In the genomic region with DNA sequence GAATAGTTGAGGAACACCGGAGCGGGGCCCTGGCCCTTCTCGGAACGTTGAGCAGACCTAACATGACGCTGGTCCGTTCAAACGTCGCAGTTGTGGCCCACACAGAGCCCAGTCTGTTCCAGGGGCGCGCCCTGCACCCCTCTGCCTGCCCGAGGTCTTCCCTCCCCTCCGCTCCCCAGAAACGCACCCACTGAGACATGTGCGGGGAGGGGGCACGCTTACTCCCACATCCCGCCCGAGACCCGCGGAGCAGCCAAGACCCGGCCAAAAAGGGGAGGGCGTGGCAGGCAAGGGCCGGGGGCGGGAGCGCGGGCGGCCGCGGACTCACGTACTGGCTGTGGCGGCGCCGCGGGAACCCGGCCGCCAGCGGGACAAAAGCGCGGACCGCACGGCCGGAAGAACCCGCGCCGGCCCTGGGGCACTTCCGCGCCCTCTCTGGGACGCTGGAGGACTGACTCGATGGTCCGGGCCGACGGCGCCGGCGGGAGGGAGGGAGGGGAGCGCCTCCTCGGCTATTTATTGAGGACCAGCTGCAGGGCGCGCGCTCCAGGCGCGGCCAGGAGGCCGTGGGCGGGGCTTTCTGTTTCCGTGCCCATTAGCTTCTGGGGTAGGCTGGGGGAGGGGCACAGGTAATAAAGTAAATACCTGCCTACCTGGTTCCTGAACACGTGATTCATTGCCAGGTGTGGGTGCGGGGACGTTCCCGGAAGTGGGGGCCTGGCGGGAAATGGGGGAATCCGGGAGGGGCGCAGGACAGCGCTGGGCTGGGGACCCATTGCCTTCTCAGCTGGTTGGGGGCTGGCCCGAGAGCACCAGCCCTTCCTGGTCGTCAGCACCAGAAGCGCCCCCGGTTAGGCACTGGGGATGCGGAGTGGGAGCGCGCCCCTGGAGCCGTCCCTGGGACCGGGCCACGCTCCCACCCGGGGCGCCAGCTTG, we compare ENCODE assay signal across 1 cellular context.
A peak's percentile ranks its signal among the peaks of the same experiment; 100 is the strongest.
TF ChIP-seq lines count a peak whose summit lies in the region.

A gene (minus strand): TSS at position 390 of the 936 bp plus-strand sequence. CDS start 57 bp downstream, at position 333.

TF ChIP-seq in K562, 482 proteins besides CTCF, POLR2A, EP300 and RAD21 (continued from another document and continues in another):
- TF ChIP-seq, protein P1, sequence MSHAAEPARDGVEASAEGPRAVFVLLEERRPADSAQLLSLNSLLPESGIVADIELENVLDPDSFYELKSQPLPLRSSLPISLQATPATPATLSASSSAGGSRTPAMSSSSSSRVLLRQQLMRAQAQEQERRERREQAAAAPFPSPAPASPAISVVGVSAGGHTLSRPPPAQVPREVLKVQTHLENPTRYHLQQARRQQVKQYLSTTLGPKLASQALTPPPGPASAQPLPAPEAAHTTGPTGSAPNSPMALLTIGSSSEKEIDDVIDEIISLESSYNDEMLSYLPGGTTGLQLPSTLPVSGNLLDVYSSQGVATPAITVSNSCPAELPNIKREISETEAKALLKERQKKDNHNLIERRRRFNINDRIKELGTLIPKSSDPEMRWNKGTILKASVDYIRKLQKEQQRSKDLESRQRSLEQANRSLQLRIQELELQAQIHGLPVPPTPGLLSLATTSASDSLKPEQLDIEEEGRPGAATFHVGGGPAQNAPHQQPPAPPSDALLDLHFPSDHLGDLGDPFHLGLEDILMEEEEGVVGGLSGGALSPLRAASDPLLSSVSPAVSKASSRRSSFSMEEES (CRISPR knock-in tag; IDR thresholded peaks at IDR 0.05), result peak; percentile 71
- TF ChIP-seq, protein P2, sequence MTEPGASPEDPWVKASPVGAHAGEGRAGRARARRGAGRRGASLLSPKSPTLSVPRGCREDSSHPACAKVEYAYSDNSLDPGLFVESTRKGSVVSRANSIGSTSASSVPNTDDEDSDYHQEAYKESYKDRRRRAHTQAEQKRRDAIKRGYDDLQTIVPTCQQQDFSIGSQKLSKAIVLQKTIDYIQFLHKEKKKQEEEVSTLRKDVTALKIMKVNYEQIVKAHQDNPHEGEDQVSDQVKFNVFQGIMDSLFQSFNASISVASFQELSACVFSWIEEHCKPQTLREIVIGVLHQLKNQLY (CRISPR knock-in tag; conservative IDR thresholded peaks at IDR 0.05), result no peak
- TF ChIP-seq, protein P3, sequence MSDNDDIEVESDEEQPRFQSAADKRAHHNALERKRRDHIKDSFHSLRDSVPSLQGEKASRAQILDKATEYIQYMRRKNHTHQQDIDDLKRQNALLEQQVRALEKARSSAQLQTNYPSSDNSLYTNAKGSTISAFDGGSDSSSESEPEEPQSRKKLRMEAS (CRISPR knock-in tag; IDR thresholded peaks at IDR 0.05), result peak; percentile 42; the same call in 1 of the 2 replicates
- no peak for TF ChIP-seq DNMT1 (IDR thresholded peaks at IDR 0.05)
- TF ChIP-seq ZNF324 (CRISPR knock-in tag; IDR thresholded peaks at IDR 0.05), result no peak
- TF ChIP-seq, protein P4, sequence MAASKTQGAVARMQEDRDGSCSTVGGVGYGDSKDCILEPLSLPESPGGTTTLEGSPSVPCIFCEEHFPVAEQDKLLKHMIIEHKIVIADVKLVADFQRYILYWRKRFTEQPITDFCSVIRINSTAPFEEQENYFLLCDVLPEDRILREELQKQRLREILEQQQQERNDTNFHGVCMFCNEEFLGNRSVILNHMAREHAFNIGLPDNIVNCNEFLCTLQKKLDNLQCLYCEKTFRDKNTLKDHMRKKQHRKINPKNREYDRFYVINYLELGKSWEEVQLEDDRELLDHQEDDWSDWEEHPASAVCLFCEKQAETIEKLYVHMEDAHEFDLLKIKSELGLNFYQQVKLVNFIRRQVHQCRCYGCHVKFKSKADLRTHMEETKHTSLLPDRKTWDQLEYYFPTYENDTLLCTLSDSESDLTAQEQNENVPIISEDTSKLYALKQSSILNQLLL (CRISPR knock-in tag; IDR thresholded peaks at IDR 0.05; ENCODE audit: borderline replicate concordance), result no peak
- TF ChIP-seq, protein P5, sequence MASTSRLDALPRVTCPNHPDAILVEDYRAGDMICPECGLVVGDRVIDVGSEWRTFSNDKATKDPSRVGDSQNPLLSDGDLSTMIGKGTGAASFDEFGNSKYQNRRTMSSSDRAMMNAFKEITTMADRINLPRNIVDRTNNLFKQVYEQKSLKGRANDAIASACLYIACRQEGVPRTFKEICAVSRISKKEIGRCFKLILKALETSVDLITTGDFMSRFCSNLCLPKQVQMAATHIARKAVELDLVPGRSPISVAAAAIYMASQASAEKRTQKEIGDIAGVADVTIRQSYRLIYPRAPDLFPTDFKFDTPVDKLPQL (IDR thresholded peaks at IDR 0.05; ENCODE audit: extremely low read depth, insufficient read length), result no peak
- TF ChIP-seq ZNF699 (CRISPR knock-in tag; IDR thresholded peaks at IDR 0.05; ENCODE audit: insufficient replicate concordance), result no peak
- no peak for TF ChIP-seq SMC3 (conservative IDR thresholded peaks at IDR 0.05; ENCODE audit: insufficient read depth, low read depth, low read length)
- TF ChIP-seq ZNF197 (CRISPR knock-in tag; IDR thresholded peaks at IDR 0.05; ENCODE audit: low read depth), result 0 out of 2 replicates have a peak, but pooled peaks have one; percentile 55
- TF ChIP-seq XRCC5 (IDR thresholded peaks at IDR 0.05; ENCODE audit: low read depth, low read length), result peak; percentile 17; the same call in 1 of the 2 replicates
- TF ChIP-seq, protein P6, sequence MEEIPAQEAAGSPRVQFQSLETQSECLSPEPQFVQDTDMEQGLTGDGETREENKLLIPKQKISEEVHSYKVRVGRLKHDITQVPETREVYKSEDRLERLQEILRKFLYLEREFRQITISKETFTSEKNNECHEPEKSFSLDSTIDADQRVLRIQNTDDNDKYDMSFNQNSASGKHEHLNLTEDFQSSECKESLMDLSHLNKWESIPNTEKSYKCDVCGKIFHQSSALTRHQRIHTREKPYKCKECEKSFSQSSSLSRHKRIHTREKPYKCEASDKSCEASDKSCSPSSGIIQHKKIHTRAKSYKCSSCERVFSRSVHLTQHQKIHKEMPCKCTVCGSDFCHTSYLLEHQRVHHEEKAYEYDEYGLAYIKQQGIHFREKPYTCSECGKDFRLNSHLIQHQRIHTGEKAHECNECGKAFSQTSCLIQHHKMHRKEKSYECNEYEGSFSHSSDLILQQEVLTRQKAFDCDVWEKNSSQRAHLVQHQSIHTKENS (CRISPR knock-in tag; IDR thresholded peaks at IDR 0.05), result no peak
- TF ChIP-seq POLR2AphosphoS2 (IDR thresholded peaks at IDR 0.05; ENCODE audit: low read length), result no peak
- no peak for TF ChIP-seq CBX5 (IDR thresholded peaks at IDR 0.05; ENCODE audit: borderline replicate concordance, low read depth)
- peak; percentile 76; the same call in 1 of the 2 replicates for TF ChIP-seq ELF2 (CRISPR knock-in tag; IDR thresholded peaks at IDR 0.05)
- 0 out of 2 replicates have a peak, but pooled peaks have one; percentile 3 for TF ChIP-seq BHLHE40 (IDR thresholded peaks at IDR 0.05; ENCODE audit: low read length)
- TF ChIP-seq FOXK1 (CRISPR knock-in tag; IDR thresholded peaks at IDR 0.05; ENCODE audit: borderline replicate concordance), result no peak
- TF ChIP-seq, protein P7, sequence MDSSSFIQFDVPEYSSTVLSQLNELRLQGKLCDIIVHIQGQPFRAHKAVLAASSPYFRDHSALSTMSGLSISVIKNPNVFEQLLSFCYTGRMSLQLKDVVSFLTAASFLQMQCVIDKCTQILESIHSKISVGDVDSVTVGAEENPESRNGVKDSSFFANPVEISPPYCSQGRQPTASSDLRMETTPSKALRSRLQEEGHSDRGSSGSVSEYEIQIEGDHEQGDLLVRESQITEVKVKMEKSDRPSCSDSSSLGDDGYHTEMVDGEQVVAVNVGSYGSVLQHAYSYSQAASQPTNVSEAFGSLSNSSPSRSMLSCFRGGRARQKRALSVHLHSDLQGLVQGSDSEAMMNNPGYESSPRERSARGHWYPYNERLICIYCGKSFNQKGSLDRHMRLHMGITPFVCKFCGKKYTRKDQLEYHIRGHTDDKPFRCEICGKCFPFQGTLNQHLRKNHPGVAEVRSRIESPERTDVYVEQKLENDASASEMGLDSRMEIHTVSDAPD (CRISPR knock-in tag; IDR thresholded peaks at IDR 0.05), result no peak
- TF ChIP-seq, protein P8, sequence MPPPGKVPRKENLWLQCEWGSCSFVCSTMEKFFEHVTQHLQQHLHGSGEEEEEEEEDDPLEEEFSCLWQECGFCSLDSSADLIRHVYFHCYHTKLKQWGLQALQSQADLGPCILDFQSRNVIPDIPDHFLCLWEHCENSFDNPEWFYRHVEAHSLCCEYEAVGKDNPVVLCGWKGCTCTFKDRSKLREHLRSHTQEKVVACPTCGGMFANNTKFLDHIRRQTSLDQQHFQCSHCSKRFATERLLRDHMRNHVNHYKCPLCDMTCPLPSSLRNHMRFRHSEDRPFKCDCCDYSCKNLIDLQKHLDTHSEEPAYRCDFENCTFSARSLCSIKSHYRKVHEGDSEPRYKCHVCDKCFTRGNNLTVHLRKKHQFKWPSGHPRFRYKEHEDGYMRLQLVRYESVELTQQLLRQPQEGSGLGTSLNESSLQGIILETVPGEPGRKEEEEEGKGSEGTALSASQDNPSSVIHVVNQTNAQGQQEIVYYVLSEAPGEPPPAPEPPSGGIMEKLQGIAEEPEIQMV (tag; conservative IDR thresholded peaks at IDR 0.05; ENCODE audit: low read depth), result no peak
- TF ChIP-seq MYNN (IDR thresholded peaks at IDR 0.05), result no peak; the same call in 1 of the 2 replicates
- no peak for TF ChIP-seq MYNN (CRISPR knock-in tag; IDR thresholded peaks at IDR 0.05)
- TF ChIP-seq HDAC1 (IDR thresholded peaks at IDR 0.05), result peak in 1 of 2 experiments; percentile 70; a peak in 2 of 4 replicates
- no peak for TF ChIP-seq PURB (CRISPR knock-in tag; IDR thresholded peaks at IDR 0.05; ENCODE audit: low read depth)
- TF ChIP-seq ZNF146 (CRISPR knock-in tag; IDR thresholded peaks at IDR 0.05; ENCODE audit: unreplicated experiment), result no peak
- TF ChIP-seq GATAD2B (IDR thresholded peaks at IDR 0.05; ENCODE audit: borderline replicate concordance), result peak; percentile 43; the same call in 1 of the 2 replicates
- TF ChIP-seq BRF1 (IDR thresholded peaks at IDR 0.05; ENCODE audit: borderline replicate concordance, extremely low read depth, insufficient read length), result no peak
- TF ChIP-seq, protein P9, sequence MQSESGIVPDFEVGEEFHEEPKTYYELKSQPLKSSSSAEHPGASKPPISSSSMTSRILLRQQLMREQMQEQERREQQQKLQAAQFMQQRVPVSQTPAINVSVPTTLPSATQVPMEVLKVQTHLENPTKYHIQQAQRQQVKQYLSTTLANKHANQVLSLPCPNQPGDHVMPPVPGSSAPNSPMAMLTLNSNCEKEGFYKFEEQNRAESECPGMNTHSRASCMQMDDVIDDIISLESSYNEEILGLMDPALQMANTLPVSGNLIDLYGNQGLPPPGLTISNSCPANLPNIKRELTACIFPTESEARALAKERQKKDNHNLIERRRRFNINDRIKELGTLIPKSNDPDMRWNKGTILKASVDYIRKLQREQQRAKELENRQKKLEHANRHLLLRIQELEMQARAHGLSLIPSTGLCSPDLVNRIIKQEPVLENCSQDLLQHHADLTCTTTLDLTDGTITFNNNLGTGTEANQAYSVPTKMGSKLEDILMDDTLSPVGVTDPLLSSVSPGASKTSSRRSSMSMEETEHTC (IDR thresholded peaks at IDR 0.05), result no peak; the same call in 1 of the 2 replicates
- TF ChIP-seq, protein P10, sequence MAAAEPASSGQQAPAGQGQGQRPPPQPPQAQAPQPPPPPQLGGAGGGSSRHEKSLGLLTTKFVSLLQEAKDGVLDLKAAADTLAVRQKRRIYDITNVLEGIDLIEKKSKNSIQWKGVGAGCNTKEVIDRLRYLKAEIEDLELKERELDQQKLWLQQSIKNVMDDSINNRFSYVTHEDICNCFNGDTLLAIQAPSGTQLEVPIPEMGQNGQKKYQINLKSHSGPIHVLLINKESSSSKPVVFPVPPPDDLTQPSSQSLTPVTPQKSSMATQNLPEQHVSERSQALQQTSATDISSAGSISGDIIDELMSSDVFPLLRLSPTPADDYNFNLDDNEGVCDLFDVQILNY (CRISPR knock-in tag; IDR thresholded peaks at IDR 0.05), result 0 out of 2 replicates have a peak, but pooled peaks have one; percentile 22
- TF ChIP-seq, protein P11, sequence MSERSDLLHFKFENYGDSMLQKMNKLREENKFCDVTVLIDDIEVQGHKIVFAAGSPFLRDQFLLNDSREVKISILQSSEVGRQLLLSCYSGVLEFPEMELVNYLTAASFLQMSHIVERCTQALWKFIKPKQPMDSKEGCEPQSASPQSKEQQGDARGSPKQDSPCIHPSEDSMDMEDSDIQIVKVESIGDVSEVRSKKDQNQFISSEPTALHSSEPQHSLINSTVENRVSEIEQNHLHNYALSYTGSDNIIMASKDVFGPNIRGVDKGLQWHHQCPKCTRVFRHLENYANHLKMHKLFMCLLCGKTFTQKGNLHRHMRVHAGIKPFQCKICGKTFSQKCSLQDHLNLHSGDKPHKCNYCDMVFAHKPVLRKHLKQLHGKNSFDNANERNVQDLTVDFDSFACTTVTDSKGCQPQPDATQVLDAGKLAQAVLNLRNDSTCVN (CRISPR knock-in tag; IDR thresholded peaks at IDR 0.05), result no peak
- no peak for TF ChIP-seq DDX20 (tag; IDR thresholded peaks at IDR 0.05; ENCODE audit: low read depth)
- TF ChIP-seq ZNF785 (CRISPR knock-in tag; IDR thresholded peaks at IDR 0.05), result no peak
- no peak for TF ChIP-seq XRCC4 (IDR thresholded peaks at IDR 0.05; ENCODE audit: extremely low read depth, insufficient read depth, insufficient read length)
- TF ChIP-seq ZNF586 (CRISPR knock-in tag; conservative IDR thresholded peaks at IDR 0.05), result no peak
- TF ChIP-seq KLF10 (CRISPR knock-in tag; IDR thresholded peaks at IDR 0.05), result no peak
- 0 out of 2 replicates have a peak, but pooled peaks have one; percentile 59 for TF ChIP-seq LARP7 (IDR thresholded peaks at IDR 0.05)
- no peak for TF ChIP-seq ILK (tag; IDR thresholded peaks at IDR 0.05; ENCODE audit: borderline replicate concordance, low read depth)
- peak; percentile 59 for TF ChIP-seq NCOR1 (IDR thresholded peaks at IDR 0.05)
- TF ChIP-seq PTBP1 (IDR thresholded peaks at IDR 0.05; ENCODE audit: low read depth, low read length), result no peak
- TF ChIP-seq ZNF445 (CRISPR knock-in tag; IDR thresholded peaks at IDR 0.05; ENCODE audit: low read depth), result no peak
- TF ChIP-seq TRIM24 (IDR thresholded peaks at IDR 0.05), result peak in 1 of 2 experiments; percentile 56; a peak in 2 of 4 replicates
- TF ChIP-seq TARDBP (IDR thresholded peaks at IDR 0.05), result no peak
- no peak for TF ChIP-seq RBM15 (IDR thresholded peaks at IDR 0.05; ENCODE audit: insufficient read depth, low read length)
- TF ChIP-seq ZNF561 (CRISPR knock-in tag; conservative IDR thresholded peaks at IDR 0.05), result no peak
- TF ChIP-seq RHOXF2B (CRISPR knock-in tag; conservative IDR thresholded peaks at IDR 0.05), result no peak
- no peak for TF ChIP-seq HMG20A (CRISPR knock-in tag; conservative IDR thresholded peaks at IDR 0.05)
- no peak for TF ChIP-seq TCFL5 (CRISPR knock-in tag; conservative IDR thresholded peaks at IDR 0.05)
